8 cellular contexts compared by ENCODE assay signal in the genomic region with DNA sequence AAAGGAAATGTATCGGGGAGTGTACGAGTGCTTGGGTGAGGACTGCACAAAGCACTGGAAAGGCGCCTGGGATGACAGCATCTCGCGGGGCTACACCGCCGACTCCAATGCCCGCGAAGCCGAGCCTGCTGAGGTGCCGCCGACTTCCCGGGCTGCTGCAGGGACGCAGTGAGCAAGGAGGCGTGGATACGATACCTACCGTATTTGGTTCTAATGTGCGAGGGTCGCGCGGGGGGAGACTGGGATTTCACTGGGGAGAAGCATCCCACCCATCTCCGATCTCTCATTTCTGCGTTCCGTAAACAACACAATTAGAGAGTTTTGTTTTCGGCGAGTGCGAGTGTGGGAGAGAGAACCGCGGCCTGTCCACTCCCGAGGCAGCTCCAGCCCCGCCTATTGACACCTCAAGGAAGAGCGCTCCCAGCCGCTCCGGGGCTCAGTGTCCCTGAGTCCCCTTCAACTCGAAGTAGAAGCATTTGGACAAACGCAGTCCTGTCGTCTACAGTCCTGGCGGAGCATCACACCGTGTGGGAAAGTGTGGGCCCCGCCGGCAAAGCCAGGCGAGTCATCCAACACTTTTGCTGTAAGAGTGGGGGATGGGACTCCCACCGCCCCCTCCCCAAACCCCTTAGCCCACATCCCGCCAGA. TPM values are rescaled to one million over a fixed set of nuclear protein-coding genes. Genes with fewer than 3 reads are reported as not detected.
A peak's percentile ranks its signal among the peaks of the same experiment; 100 is the strongest.
DNase-seq lines count a peak whose midpoint lies in the region; ATAC-seq and TF ChIP-seq lines count a peak whose summit lies in the region.

No MANE protein-coding gene starts in this region.

- peak overlapping the region; percentile 74 to 97 (median 90) for H3K4me3 Mint-ChIP-seq in CD4-positive, alpha-beta memory T cell
- peak overlapping the region; percentile 87 for H3K4me3 Mint-ChIP-seq in T-helper 2 cell treated with Interferon-gamma antibody and Interleukin-4, amounts not matched to agents 5 μg/mL and 100 μg/mL, for 36 hours
- peak overlapping the region; percentile 95 for H3K4me3 Mint-ChIP-seq in natural killer cell

- peaks cover 22 to 55% (median 35%) of the 10 kb centered on the region in 4 donors for H3K4me1 Mint-ChIP-seq in CD4-positive, alpha-beta memory T cell
- H3K4me1 Mint-ChIP-seq in T-helper 2 cell treated with Interferon-gamma antibody and Interleukin-4, amounts not matched to agents 5 μg/mL and 100 μg/mL, for 36 hours (ENCODE audit: low read depth), result peaks cover 35% of the 10 kb centered on the region
- peaks cover 26 to 48% of the 10 kb centered on the region in 2 donors for H3K4me1 Mint-ChIP-seq in natural killer cell

- H3K36me3 ChIP-seq in CD4-positive, alpha-beta memory T cell (ENCODE audit: insufficient read depth, low read length), result no peaks in the 10 kb centered on the region

- no peaks in the 10 kb centered on the region for H3K9me3 ChIP-seq in CD4-positive, alpha-beta memory T cell (ENCODE audit: control insufficient read depth in 1 of 2, low read length in 2 of 2)

- TF ChIP-seq CTCF in HL-60 (IDR thresholded peaks at IDR 0.05; ENCODE audit: insufficient read depth, low read length), result no peak
- no peak for TF ChIP-seq CTCF in natural killer cell (IDR thresholded peaks at IDR 0.05)

- peak overlapping the region in 2 of 7 donors; percentile 22 to 66 for H3K27ac Mint-ChIP-seq in CD4-positive, alpha-beta memory T cell
- peak overlapping the region; percentile 11 for H3K27ac Mint-ChIP-seq in T-helper 2 cell treated with Interferon-gamma antibody and Interleukin-4, amounts not matched to agents 5 μg/mL and 100 μg/mL, for 36 hours
- H3K27ac Mint-ChIP-seq in natural killer cell, result peak overlapping the region; percentile 29 to 36

- peaks cover 76% of the 10 kb centered on the region for H3K27me3 ChIP-seq in CD4-positive, alpha-beta memory T cell (ENCODE audit: insufficient read depth, low read length)
- H3K27me3 ChIP-seq in HL-60 (ENCODE audit: insufficient read depth, poor library complexity, severe bottlenecking), result peaks cover 80% of the 10 kb centered on the region

- ATAC-seq in GM19372 (IDR thresholded peaks at IDR 0.05; ENCODE audit: low read depth, unreplicated experiment) (peak; percentile 5), esophagus mucosa (peak; percentile 54), natural killer cell (peak in 2 of 3 donors; percentile 11 to 15)

- peaks cover 2 to 23% (median 13%) of the 10 kb centered on the region in 8 donors for H3K9me3 Mint-ChIP-seq in CD4-positive, alpha-beta memory T cell
- H3K9me3 Mint-ChIP-seq in T-helper 2 cell treated with Interferon-gamma antibody and Interleukin-4, amounts not matched to agents 5 μg/mL and 100 μg/mL, for 36 hours, result no peaks in the 10 kb centered on the region
- no peaks in the 10 kb centered on the region for H3K9me3 Mint-ChIP-seq in natural killer cell

- POLR2A ChIA-PET in CD4-positive, alpha-beta memory T cell (lab: Charles Lee; ENCODE audit: partially characterized antibody), result no interaction called here

- DNase-seq in CD4-positive, alpha-beta memory T cell, result peak in 3 of 5 donors; percentile 4 to 37 (median 23)
- DNase-seq in HL-60 (ENCODE audit: low read depth in 1 of 2, low spot score in 1 of 2) (no peak), natural killer cell (peak; percentile 21), NOMO-1 treated with DMSO at 0.1 percent for 48 hours (lab: John Stamatoyannopoulos, UW; ENCODE audit: unreplicated experiment) (no peak), pons (ENCODE audit: low spot score) (no peak)
- DNase-seq in T-helper 2 cell treated with Interferon-gamma antibody and Interleukin-4, amounts not matched to agents 5 μg/mL and 100 μg/mL, for 36 hours (ENCODE audit: low spot score), result peak; percentile 10

- peak overlapping the region; percentile 42 to 60 for H3K4me3 ChIP-seq in CD4-positive, alpha-beta memory T cell (ENCODE audit: low read length in 2 of 2)
- peak overlapping the region; percentile 38 for H3K4me3 ChIP-seq in HL-60 (replicated peaks; ENCODE audit: insufficient read depth, low read length)

- intact Hi-C loops in CD4-positive, alpha-beta memory T cell (cut with micrococcal nuclease), result loop anchor here (5.0 kb wide), 1 partner anchor 111 kb away; a partner anchor contains a TSS
- intact Hi-C loops in natural killer cell (cut with micrococcal nuclease), result no loop called here

- peaks cover 61 to 70% of the 10 kb centered on the region in 2 donors for H3K27me3 Mint-ChIP-seq in CD4-positive, alpha-beta memory T cell
- H3K27me3 Mint-ChIP-seq in T-helper 2 cell treated with Interferon-gamma antibody and Interleukin-4, amounts not matched to agents 5 μg/mL and 100 μg/mL, for 36 hours (ENCODE audit: low read depth), result peaks cover 92% of the 10 kb centered on the region
- H3K27me3 Mint-ChIP-seq in natural killer cell (ENCODE audit: low read depth in 2 of 2), result peaks cover 79 to 88% of the 10 kb centered on the region in 2 donors

- peaks cover 1 to 4% of the 10 kb centered on the region in 2 donors for H3K36me3 Mint-ChIP-seq in CD4-positive, alpha-beta memory T cell
- H3K36me3 Mint-ChIP-seq in T-helper 2 cell treated with Interferon-gamma antibody and Interleukin-4, amounts not matched to agents 5 μg/mL and 100 μg/mL, for 36 hours (ENCODE audit: low read depth), result no peaks in the 10 kb centered on the region
- peaks cover 6% of the 10 kb centered on the region for H3K36me3 Mint-ChIP-seq in natural killer cell

- H3K4me1 ChIP-seq in CD4-positive, alpha-beta memory T cell (ENCODE audit: insufficient read depth, low read length), result peaks cover 47% of the 10 kb centered on the region

- H3K27ac ChIP-seq in CD4-positive, alpha-beta memory T cell (ENCODE audit: low read depth, low read length), result no peak overlapping the region
- no peak overlapping the region for H3K27ac ChIP-seq in HL-60 (replicated peaks)

- CTCF ChIA-PET in CD4-positive, alpha-beta memory T cell (lab: Charles Lee; ENCODE audit: partially characterized antibody), result no interaction called here

RNA-seq across cellular contexts. Expression of a gene that starts 1.8 kb away (rescaled TPM):
- not detected for total RNA-seq in CD4-positive, alpha-beta memory T cell
- under 1 TPM in 1 of 2 donors, not detected in 1; 0.80 TPM for polyA plus RNA-seq in CD4-positive, alpha-beta memory T cell
- 23.3 TPM for total RNA-seq in esophagus mucosa
- total RNA-seq in natural killer cell, result under 1 TPM in 1 of 3 donors, not detected in 2; 0.14 TPM

Comparison
In these comparisons a context has a peak if more than half of its experiments do, and no peak if none do; other contexts are left out.
1. DNase-seq: peak in CD4-positive, alpha-beta memory T cell (3 of 5), T-helper 2 cell treated with Interferon-gamma antibody and Interleukin-4, amounts not matched to agents 5 μg/mL and 100 μg/mL, for 36 hours (single experiment) and natural killer cell (single experiment); none in HL-60 (0 of 2), NOMO-1 treated with DMSO at 0.1 percent for 48 hours (single experiment) and pons (single experiment).
2. RNA of a gene that starts 1.8 kb away (total RNA-seq): 23.3 TPM in esophagus mucosa (single experiment); not detected in CD4-positive, alpha-beta memory T cell and 0.14 TPM in natural killer cell; every median in the first group is over 10 times any median in the second.
3. Peak in every context shown above with its lines, with median percentiles within 50 percentile points of each other: H3K4me3 Mint-ChIP-seq and ATAC-seq.